In genomic region chr16:3596101-3596861, GRCh38 we compare ENCODE assay signal across 20 cellular contexts. TPM values are rescaled to one million over a fixed set of nuclear protein-coding genes. Genes with fewer than 3 reads are reported as not detected.
DNase-seq lines count a peak whose midpoint lies in the region; FAIRE-seq and TF ChIP-seq lines count a peak whose summit lies in the region.
"Had no signal": no experiment of that assay in that cellular context is flagged by ENCODE, and none has a peak within 500 bp of the region (broad histone marks: within the 10 kb centered on the region; RNA-seq: fewer than 3 reads in every experiment).

No MANE protein-coding gene starts in this region.

- WGBS in trophoblast cell (ENCODE audit: extremely low coverage, insufficient coverage, insufficient read length): no CpG with 5 or more reads among the region's 27 CpGs

- no peaks in the 10 kb centered on the region for H3K79me1 ChIP-seq in trophoblast cell (ENCODE audit: low read length)

- H4K12ac ChIP-seq in trophoblast cell (ENCODE audit: low read depth, low read length): no peak overlapping the region

- no peaks in the 10 kb centered on the region for H3K27me3 ChIP-seq in trophoblast cell (ENCODE audit: insufficient read depth, low read length)
- H3K27me3 ChIP-seq: MG63 had no signal

- no peak overlapping the region for H2BK5ac ChIP-seq in trophoblast cell (ENCODE audit: low read depth, low read length, poor library complexity)

- no peak overlapping the region for H4K8ac ChIP-seq in trophoblast cell (ENCODE audit: low read depth, low read length)

- no peak overlapping the region for H3K27ac ChIP-seq in trophoblast cell (ENCODE audit: low read depth, low read length)

- no peak overlapping the region for H3K4ac ChIP-seq in trophoblast cell (ENCODE audit: low read depth, low read length)

- no peak overlapping the region for H2BK120ac ChIP-seq in trophoblast cell (ENCODE audit: insufficient read depth, low read length, poor library complexity)

- DNase-seq in 8988T: peak; percentile 11
- DNase-seq in D721Med (ENCODE audit: insufficient read length, low spot score): peak; percentile 14
- DNase-seq in epidermal melanocyte (ENCODE audit: insufficient read length, low spot score): peak; percentile 18
- peak; percentile 83 to 84 for DNase-seq in trophoblast cell
- DNase-seq in NCI-H187 treated with DMSO at 0.1 percent for 48 hours (lab: John Stamatoyannopoulos, UW): no peak
- no peak for DNase-seq in osteocyte (ENCODE audit: extremely low spot score, unreplicated experiment)
- DNase-seq in putamen (ENCODE audit: low spot score): no peak
- DNase-seq: C1 segment of cervical spinal cord; CD8-positive, alpha-beta memory T cell; DMS79; IMR-90; Karpas-422; MG63; NCI-H1092; NCI-H146; OCI-M1; SHP77 treated with DMSO at 0.1 percent for 48 hours; SK-N-SH had no signal

- peaks cover 50 to 53% of the 10 kb centered on the region in 2 experiments for H3K36me3 ChIP-seq in trophoblast cell (ENCODE audit: control insufficient read depth in 1 of 2, insufficient read depth in 2 of 2, low read length in 2 of 2)

- H2AK5ac ChIP-seq in trophoblast cell (ENCODE audit: low read length): no peak overlapping the region

- peaks cover 20% of the 10 kb centered on the region for H3K9me3 ChIP-seq in trophoblast cell (ENCODE audit: insufficient read depth, low read depth, low read length)
- H3K9me3 ChIP-seq: SK-N-SH had no signal

- no peak overlapping the region for H3K4me3 Mint-ChIP-seq in osteocyte (ENCODE audit: unreplicated experiment)
- H3K4me3 Mint-ChIP-seq: CD8-positive, alpha-beta memory T cell had no signal

- no peak overlapping the region for H2BK12ac ChIP-seq in trophoblast cell (ENCODE audit: low read length)

- H3K4me1 Mint-ChIP-seq in osteocyte (ENCODE audit: unreplicated experiment): no peaks in the 10 kb centered on the region
- H3K4me1 Mint-ChIP-seq: CD8-positive, alpha-beta memory T cell had no signal

- H3K23ac ChIP-seq in trophoblast cell (ENCODE audit: low read length): no peak overlapping the region

- H3K9me3 Mint-ChIP-seq in osteocyte (ENCODE audit: unreplicated experiment): no peaks in the 10 kb centered on the region
- H3K9me3 Mint-ChIP-seq: CD8-positive, alpha-beta memory T cell had no signal

- H4K91ac ChIP-seq in trophoblast cell (ENCODE audit: low read depth, low read length): no peak overlapping the region

- no peak overlapping the region for H3K27ac Mint-ChIP-seq in osteocyte (ENCODE audit: unreplicated experiment)

- H3K18ac ChIP-seq in trophoblast cell (ENCODE audit: low read length): no peak overlapping the region

- H3K4me2 ChIP-seq in trophoblast cell (ENCODE audit: low read length): no peak overlapping the region
- H3K4me2 ChIP-seq: SK-N-SH had no signal

- no peaks in the 10 kb centered on the region for H3K27me3 Mint-ChIP-seq in osteocyte (ENCODE audit: unreplicated experiment)
- H3K27me3 Mint-ChIP-seq: CD8-positive, alpha-beta memory T cell had no signal

- no peaks in the 10 kb centered on the region for H3K4me1 ChIP-seq in trophoblast cell (ENCODE audit: control insufficient read depth in 1 of 2, insufficient read depth in 2 of 2, low read length in 2 of 2)
- H3K4me1 ChIP-seq: HAP-1 had no signal

- H3K79me2 ChIP-seq in trophoblast cell (ENCODE audit: control insufficient read depth, insufficient read depth, low read length, poor library complexity): no peaks in the 10 kb centered on the region

- no peak for FAIRE-seq in D721Med (lab: Jason Lieb, UNC)

- H3K4me3 ChIP-seq in trophoblast cell (ENCODE audit: low read depth, low read length): no peak overlapping the region
- H3K4me3 ChIP-seq: HAP-1, MG63 had no signal

- H3K36me3 Mint-ChIP-seq in osteocyte (ENCODE audit: unreplicated experiment): peaks cover 23% of the 10 kb centered on the region

- H2AFZ ChIP-seq in trophoblast cell (ENCODE audit: insufficient read depth, low read length, poor library complexity): no peak overlapping the region

- no peak overlapping the region for H3K14ac ChIP-seq in trophoblast cell (ENCODE audit: low read length)

- TF ChIP-seq CTCF in D721Med (IDR thresholded peaks at IDR 0.05; ENCODE audit: insufficient read depth, missing control alignments) (no peak), osteocyte (IDR thresholded peaks at IDR 0.05) (no peak)

- H3K9ac ChIP-seq in trophoblast cell (ENCODE audit: low read length): no peak overlapping the region
- H3K9ac ChIP-seq: SK-N-SH had no signal

RNA-seq across cellular contexts. Expression of gene SLX4, which starts 15.1 kb away (rescaled TPM):
- 5.4 and 5.6 TPM in 2 replicates for polyA plus RNA-seq in trophoblast cell (2013)
- 7.1 and 8.4 TPM in 2 replicates for total RNA-seq in osteocyte

RNA-seq across cellular contexts. Expression of gene NLRC3, which starts 19.1 kb away (rescaled TPM):
- 0.01 and 0.08 TPM in 2 replicates for polyA plus RNA-seq in trophoblast cell (2013)
- total RNA-seq in osteocyte: not detected in 2 replicates
- total RNA-seq: IMR-90, NCI-H460 had no signal
- polyA plus RNA-seq: IMR-90, SK-N-SH had no signal

RNA-seq across cellular contexts. Expression of gene DNASE1, which starts 58.2 kb away (rescaled TPM):
- polyA plus RNA-seq in trophoblast cell (2013): 10.6 and 11.7 TPM in 2 replicates
- total RNA-seq in osteocyte: 22.5 and 23.1 TPM in 2 replicates

Comparison
In these comparisons a context has a peak if more than half of its experiments do, and no peak if none do; other contexts are left out.
1. DNase-seq: peak in 8988T (single experiment), D721Med (single experiment), epidermal melanocyte (single experiment) and trophoblast cell (2 of 2); none in NCI-H187 treated with DMSO at 0.1 percent for 48 hours (single experiment), osteocyte (single experiment) and putamen (single experiment).